ENCODE assay signal across 8 cellular contexts in genomic region chr12:78865297-78865955, GRCh38. TPM values are rescaled to one million over a fixed set of nuclear protein-coding genes. Genes with fewer than 3 reads are reported as not detected.
DNase-seq lines count a peak whose midpoint lies in the region; ATAC-seq and TF ChIP-seq lines count a peak whose summit lies in the region.

No MANE protein-coding gene starts in this region.

- H4K91ac ChIP-seq in IMR-90 (ENCODE audit: insufficient read depth, low read depth, low read length): no peak overlapping the region

- H3K4me3 ChIP-seq in AG10803 (ENCODE audit: low read length) (peak overlapping the region; percentile 67), IMR-90 (ENCODE audit: insufficient read depth, low read depth, low read length) (peak overlapping the region; percentile 57), mammary epithelial cell (replicated peaks in 1 of 3; ENCODE audit: insufficient read depth in 1 of 3, low read depth in 2 of 3, low read length in 3 of 3) (peak overlapping the region; percentile 68 to 83 (median 82))

- H4K5ac ChIP-seq in IMR-90 (ENCODE audit: low read depth, low read length): no peak overlapping the region

- H3K18ac ChIP-seq in IMR-90 (ENCODE audit: low read depth, low read length): no peak overlapping the region

- H3K27ac ChIP-seq in IMR-90 (ENCODE audit: insufficient read depth, low read length) (no peak overlapping the region), mammary epithelial cell (ENCODE audit: insufficient read depth, low read depth, low read length) (no peak overlapping the region)

- CTCF ChIA-PET in IMR-90 (lab: Yijun Ruan, JAX): no interaction called here
- CTCF ChIA-PET in mammary epithelial cell (lab: Charles Lee; ENCODE audit: low non-redundant PET): interaction anchor here (0.7 kb wide), 1 partner anchor 334 kb away, joined by 3 read pairs; no protein-coding TSS in a partner anchor

- H2AK9ac ChIP-seq in IMR-90 (replicated peaks; ENCODE audit: low read depth, low read length, poor library complexity): peak overlapping the region; percentile 35

- no peak for TF ChIP-seq RAD21 in IMR-90 (IDR thresholded peaks at IDR 0.05; ENCODE audit: low read length)

- H3K14ac ChIP-seq in IMR-90 (replicated peaks; ENCODE audit: low read depth, low read length): no peak overlapping the region

- no peak overlapping the region for H2BK15ac ChIP-seq in IMR-90 (ENCODE audit: low read depth, low read length)

- no TSS peak for BruUV-seq in IMR-90 (replicated peaks; lab: Mats Ljungman, UMichigan)
- BruUV-seq in mammary epithelial cell (replicated peaks; lab: Mats Ljungman, UMichigan): TSS peak; percentile 25

- H3K4me1 Mint-ChIP-seq in mesothelial cell of epicardium: peaks cover 23% of the 10 kb centered on the region

- H3K4me1 ChIP-seq in IMR-90 (ENCODE audit: control insufficient read depth, insufficient read depth, low read length) (no peaks in the 10 kb centered on the region), mammary epithelial cell (ENCODE audit: insufficient read depth, low read length) (peaks cover 12% of the 10 kb centered on the region)

- no peaks in the 10 kb centered on the region for H3K9me3 Mint-ChIP-seq in mesothelial cell of epicardium

- H4K20me1 ChIP-seq in IMR-90 (ENCODE audit: insufficient read depth, low read length) (no peaks in the 10 kb centered on the region), mammary epithelial cell (ENCODE audit: insufficient read depth, low read length) (no peaks in the 10 kb centered on the region)

- ATAC-seq in IMR-90 (ENCODE audit: low read depth): no peak

- POLR2A ChIA-PET in IMR-90 (lab: Charles Lee; ENCODE audit: unreplicated experiment): no interaction called here

- H3K9me3 ChIP-seq in IMR-90 (ENCODE audit: control insufficient read depth, insufficient read depth, low read length) (no peaks in the 10 kb centered on the region), mammary epithelial cell (replicated peaks; ENCODE audit: insufficient read depth, low read length) (no peaks in the 10 kb centered on the region)

- peaks cover 32% of the 10 kb centered on the region for H3K27me3 Mint-ChIP-seq in mesothelial cell of epicardium (ENCODE audit: low read depth)

- WGBS in IMR-90 (ENCODE audit: extremely low coverage in 2 of 2, insufficient read length in 1 of 2), 2 experiments: 10% methylated on average over 2 of the region's 11 CpGs; no CpG with 5 or more reads in 1 of the 2 experiments
- WGBS in mammary epithelial cell (ENCODE audit: low coverage, missing lambda C conversion rate): 73% methylated on average over 4 of the region's 11 CpGs

- intact Hi-C loops in IMR-90 (cut with micrococcal nuclease): loop anchor here (10.0 kb wide), 2 partner anchors 479 to 681 kb away; no protein-coding TSS in a partner anchor
- intact Hi-C loops in mammary epithelial cell (cut with micrococcal nuclease): no loop called here

- DNase-seq in AG10803 (ENCODE audit: low read depth) (no peak), IMR-90 (no peak), mammary epithelial cell (peak; percentile 24), mesothelial cell of epicardium (ENCODE audit: low spot score in 2 of 2, unreplicated experiment in 2 of 2) (no peak), AG08396 (ENCODE audit: low spot score) (no peak), GM13976 (ENCODE audit: low spot score) (no peak)
- no peak for DNase-seq in stimulated activated CD4-positive, alpha-beta T cell treated with anti-CD3 and anti-CD28 coated beads, Interleukin-15, amount 100 ng/mL, for 24 hours
- DNase-seq in activated CD4-positive, CD25-positive, alpha-beta regulatory T cell (lab: John Stamatoyannopoulos, UW): no peak

- H3K56ac ChIP-seq in IMR-90 (ENCODE audit: extremely low read depth, insufficient read depth, low read length): no peak overlapping the region

- H2BK120ac ChIP-seq in IMR-90 (ENCODE audit: low read depth, low read length): no peak overlapping the region

- H3K4ac ChIP-seq in IMR-90 (ENCODE audit: low read depth, low read length): no peak overlapping the region

- dilution Hi-C loops in IMR-90 (cut with HindIII; ENCODE audit: low sequenced_read_pairs, unreplicated experiment) (no loop called here), mammary epithelial cell (cut with HindIII; ENCODE audit: low sequenced_read_pairs) (no loop called here)

- peaks cover 16% of the 10 kb centered on the region for H3K79me2 ChIP-seq in mammary epithelial cell (ENCODE audit: insufficient read depth, low read length)

- H3K4me3 Mint-ChIP-seq in mesothelial cell of epicardium: peak overlapping the region; percentile 89

- no peaks in the 10 kb centered on the region for H3K79me1 ChIP-seq in IMR-90 (ENCODE audit: low read depth in 1 of 2, low read length in 2 of 2)

- no peak for TF ChIP-seq POLR2A in IMR-90 (IDR thresholded peaks at IDR 0.05; ENCODE audit: low read depth, low read length)

- peak overlapping the region; percentile 81 for H3K4me2 ChIP-seq in IMR-90 (ENCODE audit: low read depth, low read length)
- H3K4me2 ChIP-seq in mammary epithelial cell (ENCODE audit: insufficient read depth, low read depth, low read length): peak overlapping the region; percentile 95

- no peak overlapping the region for H2BK5ac ChIP-seq in IMR-90 (ENCODE audit: low read depth, low read length, poor library complexity, severe bottlenecking)

- H3K36me3 ChIP-seq in IMR-90 (ENCODE audit: control insufficient read depth, insufficient read depth, low read length) (no peaks in the 10 kb centered on the region), mammary epithelial cell (ENCODE audit: insufficient read depth, low read length) (peaks cover 2% of the 10 kb centered on the region)

- H3K9me1 ChIP-seq in IMR-90 (ENCODE audit: insufficient read depth, low read length): no peaks in the 10 kb centered on the region

- H2AFZ ChIP-seq in IMR-90 (replicated peaks; ENCODE audit: low read length, poor library complexity): peak overlapping the region; percentile 99
- peak overlapping the region; percentile 94 for H2AFZ ChIP-seq in mammary epithelial cell (ENCODE audit: low read depth, low read length)

- no peak overlapping the region for H2BK20ac ChIP-seq in IMR-90 (ENCODE audit: low read depth, low read length)

- TF ChIP-seq CTCF in AG10803 (conservative IDR thresholded peaks at IDR 0.05; ENCODE audit: low read length): no peak
- no peak for TF ChIP-seq CTCF in IMR-90 (conservative IDR thresholded peaks at IDR 0.05; ENCODE audit: low read depth, low read length)
- TF ChIP-seq CTCF in mammary epithelial cell (conservative IDR thresholded peaks at IDR 0.05 in 1 of 2, IDR thresholded peaks at IDR 0.05 in 1 of 2; ENCODE audit: extremely low read depth in 1 of 2, insufficient read depth in 1 of 2, low read depth in 1 of 2, low read length in 2 of 2): no peak
- no peak for TF ChIP-seq CTCF in mesothelial cell of epicardium (IDR thresholded peaks at IDR 0.05; ENCODE audit: unreplicated experiment)
- no peak for TF ChIP-seq CTCF in GM13976 (IDR thresholded peaks at IDR 0.05; ENCODE audit: borderline replicate concordance, control extremely low read depth, extremely low read depth, insufficient read depth, missing control alignments)

- H3K27me3 ChIP-seq in IMR-90 (ENCODE audit: control insufficient read depth, insufficient read depth, low read length) (no peaks in the 10 kb centered on the region; the same call in 1 of the 2 replicates), mammary epithelial cell (ENCODE audit: insufficient read depth, low read length) (no peaks in the 10 kb centered on the region)

- H3K27ac Mint-ChIP-seq in mesothelial cell of epicardium: peak overlapping the region; percentile 30

- H2AK5ac ChIP-seq in IMR-90 (ENCODE audit: low read depth, low read length): no peak overlapping the region

- H3K23ac ChIP-seq in IMR-90 (ENCODE audit: low read depth, low read length): no peak overlapping the region; the same call in 1 of the 2 replicates

- no peak overlapping the region for H3K9ac ChIP-seq in IMR-90 (ENCODE audit: low read depth, low read length)
- H3K9ac ChIP-seq in mammary epithelial cell (ENCODE audit: insufficient read depth, low read length): peak overlapping the region; percentile 30

- H3K36me3 Mint-ChIP-seq in mesothelial cell of epicardium: no peaks in the 10 kb centered on the region

- H4K8ac ChIP-seq in IMR-90 (ENCODE audit: low read depth in 2 of 2, low read length in 2 of 2): no peak overlapping the region

- in situ Hi-C loops in IMR-90 (cut with MboI; ENCODE audit: low sequenced_read_pairs) (no loop called here), mammary epithelial cell (cut with MboI; ENCODE audit: low sequenced_read_pairs in 2 of 2) (no loop called here), GM13976 (cut with MboI; ENCODE audit: low sequenced_read_pairs, unreplicated experiment) (no loop called here)

TF ChIP-seq in IMR-90, 13 proteins besides CTCF, POLR2A, EP300 and RAD21:
- TF ChIP-seq MAZ (IDR thresholded peaks at IDR 0.05; ENCODE audit: borderline replicate concordance, low read depth, low read length) (no peak), NFE2L2 (IDR thresholded peaks at IDR 0.05; ENCODE audit: low read depth, low read length) (no peak), RCOR1 (IDR thresholded peaks at IDR 0.05; ENCODE audit: insufficient replicate concordance, low read length) (no peak), CEBPB (IDR thresholded peaks at IDR 0.05; ENCODE audit: low read depth, low read length) (no peak), CHD1 (IDR thresholded peaks at IDR 0.05; ENCODE audit: low read depth, low read length) (no peak)
TF ChIP-seq in IMR-90: peak in this region for 0.

RNA-seq across cellular contexts. Expression of gene SYT1, which starts 0.9 kb away (rescaled TPM):
- total RNA-seq in IMR-90 (2012; rRNA removed): 3.0 and 4.2 TPM in 2 replicates
- polyA plus RNA-seq in IMR-90 (2012; rRNA removed): 2.5 and 2.8 TPM in 2 replicates
- 0.63 and 0.69 TPM in 2 replicates for polyA plus RNA-seq in IMR-90 (2012; cell fraction: cytosol; rRNA removed)
- 0.49 and 2.0 TPM in 2 replicates for polyA plus RNA-seq in IMR-90 (2012; cell fraction: nucleus; rRNA removed; ENCODE audit: low replicate concordance)
- total RNA-seq in mammary epithelial cell: 10 to 100 TPM; 13.7 to 19.3 TPM
- polyA plus RNA-seq in mammary epithelial cell: 9.0 TPM
- 20.9 TPM for polyA minus RNA-seq in mammary epithelial cell
- 13.6 to 15.4 TPM (median 15.3 TPM) in 3 replicates for total RNA-seq in mesothelial cell of epicardium
